2 cellular contexts compared by ENCODE assay signal in the genomic region with DNA sequence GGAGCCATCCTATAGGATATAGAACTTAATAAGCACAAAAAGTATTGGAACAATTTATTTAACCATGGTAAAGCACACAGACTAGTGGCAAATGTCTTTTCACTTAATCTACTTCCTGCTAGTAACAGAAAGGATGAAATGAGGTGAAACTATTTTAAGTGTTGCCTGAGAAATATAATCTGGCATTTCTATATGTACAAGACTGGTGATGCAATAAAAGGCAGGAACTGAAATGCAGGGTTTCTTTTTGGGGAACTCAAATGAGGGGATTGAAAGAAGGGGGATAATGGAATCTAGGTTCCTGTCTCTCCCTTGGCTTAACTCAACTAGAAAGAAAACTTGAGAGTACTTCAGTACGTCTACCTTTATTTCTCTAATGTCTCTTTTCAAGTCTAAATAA.
TF ChIP-seq lines count a peak whose summit lies in the region.

No MANE protein-coding gene starts in this region.

TF ChIP-seq in GM23338, 12 proteins besides CTCF, POLR2A, EP300 and RAD21 (continues in another document):
- no peak for TF ChIP-seq ZNF462 (CRISPR knock-in tag; IDR thresholded peaks at IDR 0.05)
- no peak for TF ChIP-seq STAT1 (IDR thresholded peaks at IDR 0.05; ENCODE audit: unreplicated experiment)
- no peak for TF ChIP-seq ZNF331 (CRISPR knock-in tag; IDR thresholded peaks at IDR 0.05; ENCODE audit: low read depth)
- no peak for TF ChIP-seq POLR2AphosphoS5 (IDR thresholded peaks at IDR 0.05; ENCODE audit: low read depth)
- no peak for TF ChIP-seq ZNF114 (CRISPR knock-in tag; IDR thresholded peaks at IDR 0.05)
- TF ChIP-seq NANOG (IDR thresholded peaks at IDR 0.05; ENCODE audit: borderline replicate concordance) = no peak
- TF ChIP-seq CREB1 (CRISPR knock-in tag; IDR thresholded peaks at IDR 0.05; ENCODE audit: low read depth) = no peak
- TF ChIP-seq EZH2 (IDR thresholded peaks at IDR 0.05; ENCODE audit: low read depth, unreplicated experiment) = no peak
- TF ChIP-seq, protein P1, sequence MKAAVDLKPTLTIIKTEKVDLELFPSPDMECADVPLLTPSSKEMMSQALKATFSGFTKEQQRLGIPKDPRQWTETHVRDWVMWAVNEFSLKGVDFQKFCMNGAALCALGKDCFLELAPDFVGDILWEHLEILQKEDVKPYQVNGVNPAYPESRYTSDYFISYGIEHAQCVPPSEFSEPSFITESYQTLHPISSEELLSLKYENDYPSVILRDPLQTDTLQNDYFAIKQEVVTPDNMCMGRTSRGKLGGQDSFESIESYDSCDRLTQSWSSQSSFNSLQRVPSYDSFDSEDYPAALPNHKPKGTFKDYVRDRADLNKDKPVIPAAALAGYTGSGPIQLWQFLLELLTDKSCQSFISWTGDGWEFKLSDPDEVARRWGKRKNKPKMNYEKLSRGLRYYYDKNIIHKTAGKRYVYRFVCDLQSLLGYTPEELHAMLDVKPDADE (IDR thresholded peaks at IDR 0.05) = no peak
- no peak for TF ChIP-seq EZH2phosphoT487 (IDR thresholded peaks at IDR 0.05; ENCODE audit: unreplicated experiment)
- TF ChIP-seq JUNB (IDR thresholded peaks at IDR 0.05; ENCODE audit: unreplicated experiment) = no peak

TF ChIP-seq in K562, 482 proteins besides CTCF, POLR2A, EP300 and RAD21 (continued from another document):
- TF ChIP-seq, protein P2, sequence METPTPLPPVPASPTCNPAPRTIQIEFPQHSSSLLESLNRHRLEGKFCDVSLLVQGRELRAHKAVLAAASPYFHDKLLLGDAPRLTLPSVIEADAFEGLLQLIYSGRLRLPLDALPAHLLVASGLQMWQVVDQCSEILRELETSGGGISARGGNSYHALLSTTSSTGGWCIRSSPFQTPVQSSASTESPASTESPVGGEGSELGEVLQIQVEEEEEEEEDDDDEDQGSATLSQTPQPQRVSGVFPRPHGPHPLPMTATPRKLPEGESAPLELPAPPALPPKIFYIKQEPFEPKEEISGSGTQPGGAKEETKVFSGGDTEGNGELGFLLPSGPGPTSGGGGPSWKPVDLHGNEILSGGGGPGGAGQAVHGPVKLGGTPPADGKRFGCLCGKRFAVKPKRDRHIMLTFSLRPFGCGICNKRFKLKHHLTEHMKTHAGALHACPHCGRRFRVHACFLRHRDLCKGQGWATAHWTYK (CRISPR knock-in tag; IDR thresholded peaks at IDR 0.05) = no peak
- TF ChIP-seq ZNF589 (CRISPR knock-in tag; IDR thresholded peaks at IDR 0.05; ENCODE audit: low read depth) = no peak
- peak; percentile 59; the same call in 1 of the 2 replicates for TF ChIP-seq CEBPG (CRISPR knock-in tag; IDR thresholded peaks at IDR 0.05)
- TF ChIP-seq CEBPG (tag; conservative IDR thresholded peaks at IDR 0.05 in 1 of 2, IDR thresholded peaks at IDR 0.05 in 1 of 2) = peak; percentile 67 to 82
- TF ChIP-seq MTF1 (CRISPR knock-in tag; IDR thresholded peaks at IDR 0.05; ENCODE audit: borderline replicate concordance) = no peak
- TF ChIP-seq, protein P3, sequence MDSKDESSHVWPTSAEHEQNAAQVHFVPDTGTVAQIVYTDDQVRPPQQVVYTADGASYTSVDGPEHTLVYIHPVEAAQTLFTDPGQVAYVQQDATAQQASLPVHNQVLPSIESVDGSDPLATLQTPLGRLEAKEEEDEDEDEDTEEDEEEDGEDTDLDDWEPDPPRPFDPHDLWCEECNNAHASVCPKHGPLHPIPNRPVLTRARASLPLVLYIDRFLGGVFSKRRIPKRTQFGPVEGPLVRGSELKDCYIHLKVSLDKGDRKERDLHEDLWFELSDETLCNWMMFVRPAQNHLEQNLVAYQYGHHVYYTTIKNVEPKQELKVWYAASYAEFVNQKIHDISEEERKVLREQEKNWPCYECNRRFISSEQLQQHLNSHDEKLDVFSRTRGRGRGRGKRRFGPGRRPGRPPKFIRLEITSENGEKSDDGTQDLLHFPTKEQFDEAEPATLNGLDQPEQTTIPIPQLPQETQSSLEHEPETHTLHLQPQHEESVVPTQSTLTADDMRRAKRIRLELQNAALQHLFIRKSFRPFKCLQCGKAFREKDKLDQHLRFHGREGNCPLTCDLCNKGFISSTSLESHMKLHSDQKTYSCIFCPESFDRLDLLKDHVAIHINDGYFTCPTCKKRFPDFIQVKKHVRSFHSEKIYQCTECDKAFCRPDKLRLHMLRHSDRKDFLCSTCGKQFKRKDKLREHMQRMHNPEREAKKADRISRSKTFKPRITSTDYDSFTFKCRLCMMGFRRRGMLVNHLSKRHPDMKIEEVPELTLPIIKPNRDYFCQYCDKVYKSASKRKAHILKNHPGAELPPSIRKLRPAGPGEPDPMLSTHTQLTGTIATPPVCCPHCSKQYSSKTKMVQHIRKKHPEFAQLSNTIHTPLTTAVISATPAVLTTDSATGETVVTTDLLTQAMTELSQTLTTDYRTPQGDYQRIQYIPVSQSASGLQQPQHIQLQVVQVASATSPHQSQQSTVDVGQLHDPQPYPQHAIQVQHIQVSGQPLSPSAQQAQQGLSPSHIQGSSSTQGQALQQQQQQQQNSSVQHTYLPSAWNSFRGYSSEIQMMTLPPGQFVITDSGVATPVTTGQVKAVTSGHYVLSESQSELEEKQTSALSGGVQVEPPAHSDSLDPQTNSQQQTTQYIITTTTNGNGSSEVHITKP (IDR thresholded peaks at IDR 0.05; ENCODE audit: partially characterized antibody) = no peak
- peak; percentile 86 for TF ChIP-seq ATF3 (IDR thresholded peaks at IDR 0.05)
- no peak for TF ChIP-seq ATF3 (CRISPR knock-in tag; conservative IDR thresholded peaks at IDR 0.05)
- peak; percentile 58; the same call in 1 of the 2 replicates for TF ChIP-seq CEBPB (tag; IDR thresholded peaks at IDR 0.05)
- TF ChIP-seq ZNF586 (CRISPR knock-in tag; conservative IDR thresholded peaks at IDR 0.05) = no peak
- TF ChIP-seq ETV6 (IDR thresholded peaks at IDR 0.05; ENCODE audit: borderline replicate concordance in 1 of 2, low read depth in 2 of 2, low read length in 1 of 2) = no peak
- no peak for TF ChIP-seq ETV6 (CRISPR knock-in tag; IDR thresholded peaks at IDR 0.05; ENCODE audit: borderline replicate concordance)
- no peak for TF ChIP-seq RBM17 (IDR thresholded peaks at IDR 0.05; ENCODE audit: borderline replicate concordance, low read depth, low read length)
- no peak for TF ChIP-seq ZSCAN29 (IDR thresholded peaks at IDR 0.05)
